ENCODE assay signal across 23 cellular contexts in the genomic region with DNA sequence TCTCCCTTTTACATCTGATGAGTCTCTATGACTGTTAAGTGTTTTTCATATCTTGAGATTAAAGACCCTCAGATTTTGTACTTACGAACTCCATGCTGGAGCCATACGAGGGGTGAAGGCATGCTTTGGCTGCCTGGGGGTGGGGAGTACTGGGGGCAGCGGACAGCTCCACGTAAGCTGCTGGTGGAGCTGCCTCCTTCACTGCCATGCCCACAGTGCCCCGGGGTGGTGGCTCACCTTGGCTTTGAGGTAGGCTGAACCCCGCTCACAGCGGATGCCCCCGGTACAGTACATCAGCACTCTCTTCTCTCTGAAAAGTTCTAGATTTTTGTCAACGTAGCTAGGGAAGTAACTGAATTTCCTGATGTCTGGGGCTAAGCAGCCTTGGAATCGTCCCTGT. TPM values are rescaled to one million over a fixed set of nuclear protein-coding genes. Genes with fewer than 3 reads are reported as not detected.
DNase-seq lines count a peak whose midpoint lies in the region; ATAC-seq, FAIRE-seq and TF ChIP-seq lines count a peak whose summit lies in the region.
"Had no signal": no experiment of that assay in that cellular context is flagged by ENCODE, and none has a peak within 500 bp of the region (broad histone marks: within the 10 kb centered on the region; RNA-seq: fewer than 3 reads in every experiment).

No MANE protein-coding gene starts in this region.

- no peak overlapping the region for H2AFZ ChIP-seq in K562 (ENCODE audit: low read depth, low read length)
- no peak overlapping the region for H2AFZ ChIP-seq in trophoblast cell (ENCODE audit: insufficient read depth, low read length, poor library complexity)
- H2AFZ ChIP-seq: GM23248 had no signal

- H3K27ac Mint-ChIP-seq in activated naive CD4-positive, alpha-beta T cell treated with anti-CD3 and anti-CD28 coated beads for 36 hours: no peak overlapping the region
- H3K27ac Mint-ChIP-seq: B cell; CD8-positive, alpha-beta T cell; H9 had no signal

- H3K27me3 ChIP-seq in cardiac muscle cell (no peaks in the 10 kb centered on the region), K562 (ENCODE audit: control insufficient read depth in 2 of 2, insufficient read depth in 2 of 2, low read length in 2 of 2) (no peaks in the 10 kb centered on the region), trophoblast cell (ENCODE audit: insufficient read depth, low read length) (no peaks in the 10 kb centered on the region), skeletal muscle tissue (ENCODE audit: control insufficient read depth in 3 of 3, insufficient read depth in 3 of 3, low read length in 3 of 3) (no peaks in the 10 kb centered on the region)
- H3K27me3 ChIP-seq: BLaER1 had no signal

- no peak overlapping the region for H3K14ac ChIP-seq in trophoblast cell (ENCODE audit: low read length)

- 88% methylated on average over 9 of the region's 10 CpGs for WGBS in K562 (ENCODE audit: insufficient coverage, low coverage, missing lambda C conversion rate)
- no CpG with 5 or more reads among the region's 10 CpGs for WGBS in trophoblast cell (ENCODE audit: extremely low coverage, insufficient coverage, insufficient read length)

- POLR2A ChIA-PET in K562 (lab: Yijun Ruan, JAX): no interaction called here

- peaks cover 4% of the 10 kb centered on the region for H3K36me3 Mint-ChIP-seq in activated naive CD4-positive, alpha-beta T cell treated with anti-CD3 and anti-CD28 coated beads for 36 hours (ENCODE audit: low read depth)

- H3K9ac ChIP-seq in K562 (ENCODE audit: insufficient read depth in 1 of 2, low read depth in 2 of 2, low read length in 2 of 2) (no peak overlapping the region), trophoblast cell (ENCODE audit: low read length) (no peak overlapping the region), skeletal muscle tissue (ENCODE audit: low read depth in 1 of 3, low read length in 3 of 3) (peak overlapping the region in 1 of 3 donors; percentile 8)
- H3K9ac ChIP-seq: BLaER1, GM23248 had no signal

- intact Hi-C loops in left ventricle myocardium superior (cut with micrococcal nuclease): no loop called here
- intact Hi-C loops in K562 (cut with micrococcal nuclease): no loop called here
- intact Hi-C loops in activated naive CD4-positive, alpha-beta T cell treated with anti-CD3 and anti-CD28 coated beads for 36 hours (cut with micrococcal nuclease): no loop called here

- no peaks in the 10 kb centered on the region for H3K4me1 Mint-ChIP-seq in activated naive CD4-positive, alpha-beta T cell treated with anti-CD3 and anti-CD28 coated beads for 36 hours (ENCODE audit: low read depth)
- H3K4me1 Mint-ChIP-seq: B cell; CD4-positive, CD25-positive, alpha-beta regulatory T cell had no signal

- H3K4me3 Mint-ChIP-seq in activated naive CD4-positive, alpha-beta T cell treated with anti-CD3 and anti-CD28 coated beads for 36 hours: no peak overlapping the region
- H3K4me3 Mint-ChIP-seq: B cell; CD4-positive, CD25-positive, alpha-beta regulatory T cell; CD8-positive, alpha-beta T cell; H9 had no signal

- H2AK5ac ChIP-seq in trophoblast cell (ENCODE audit: low read length): no peak overlapping the region

- H3K4ac ChIP-seq in trophoblast cell (ENCODE audit: low read depth, low read length): no peak overlapping the region

- peaks cover 38% of the 10 kb centered on the region for H3K36me3 ChIP-seq in cardiac muscle cell
- peaks cover 70% of the 10 kb centered on the region for H3K36me3 ChIP-seq in K562 (ENCODE audit: control insufficient read depth, insufficient read depth, low read length)
- H3K36me3 ChIP-seq in trophoblast cell (ENCODE audit: control insufficient read depth in 1 of 2, insufficient read depth in 2 of 2, low read length in 2 of 2): peaks cover 28 to 47% of the 10 kb centered on the region in 2 experiments
- H3K36me3 ChIP-seq in skeletal muscle tissue (ENCODE audit: control insufficient read depth in 3 of 3, insufficient read depth in 3 of 3, low read length in 3 of 3): peaks cover 29 to 47% (median 44%) of the 10 kb centered on the region in 3 donors

- TF ChIP-seq CTCF in cardiac muscle cell (IDR thresholded peaks at IDR 0.05; ENCODE audit: low read depth, low read length) (no peak), K562 (IDR thresholded peaks at IDR 0.05 in 2 of 3, conservative IDR thresholded peaks at IDR 0.05 in 1 of 3; ENCODE audit: insufficient read depth in 2 of 3, low read depth in 1 of 3, low read length in 3 of 3) (no peak)

- FAIRE-seq in K562 (lab: Jason Lieb, UNC): no peak
- FAIRE-seq: A204.1, G401.6, GM12892, GM19239 had no signal

- CTCF ChIA-PET in K562 (lab: Yijun Ruan, JAX; ENCODE audit: low intra/inter-chr PET ratio): no interaction called here
- CTCF ChIA-PET in activated naive CD4-positive, alpha-beta T cell treated with anti-CD3 and anti-CD28 coated beads for 36 hours (lab: Charles Lee): interaction anchor here (0.9 to 4.6 kb wide), 2 partner anchors 10 to 199 kb away, joined by 3 to 20 read pairs; no protein-coding TSS in a partner anchor

- H3K27me3 Mint-ChIP-seq in activated naive CD4-positive, alpha-beta T cell treated with anti-CD3 and anti-CD28 coated beads for 36 hours (ENCODE audit: low read depth): no peaks in the 10 kb centered on the region
- H3K27me3 Mint-ChIP-seq: B cell; CD4-positive, CD25-positive, alpha-beta regulatory T cell had no signal

- H3K23ac ChIP-seq in trophoblast cell (ENCODE audit: low read length): no peak overlapping the region

- ATAC-seq in left ventricle myocardium superior (no peak), K562 (no peak), HG03139 (IDR thresholded peaks at IDR 0.05; ENCODE audit: unreplicated experiment) (no peak)
- ATAC-seq: CD8-positive, alpha-beta T cell; HCT116 had no signal

- H3K9me3 ChIP-seq in cardiac muscle cell (ENCODE audit: low read depth) (no peaks in the 10 kb centered on the region), K562 (replicated peaks; ENCODE audit: control insufficient read depth, insufficient read depth, low read depth, low read length) (no peaks in the 10 kb centered on the region), trophoblast cell (ENCODE audit: insufficient read depth, low read depth, low read length) (no peaks in the 10 kb centered on the region), skeletal muscle tissue (ENCODE audit: control insufficient read depth in 3 of 3, low read length in 3 of 3) (no peaks in the 10 kb centered on the region)
- H3K9me3 ChIP-seq: BLaER1, Caco-2 had no signal

- no peak for DNase-seq in cardiac muscle cell (ENCODE audit: low read depth in 1 of 2, low spot score in 1 of 2)
- no peak for DNase-seq in left ventricle myocardium superior
- DNase-seq in K562 (ENCODE audit: extremely low read depth in 1 of 4, low spot score in 3 of 4): no peak
- DNase-seq in trophoblast cell: no peak
- no peak for DNase-seq in activated naive CD4-positive, alpha-beta T cell treated with anti-CD3 and anti-CD28 coated beads for 36 hours
- DNase-seq: Caco-2; CD4-positive, CD25-positive, alpha-beta regulatory T cell; CD8-positive, alpha-beta T cell; DMS153; DND-41; GM23248; H9 had no signal

- H3K79me1 ChIP-seq in trophoblast cell (ENCODE audit: low read length): peaks cover 2% of the 10 kb centered on the region

- no peak for TF ChIP-seq POLR2A in K562 (conservative IDR thresholded peaks at IDR 0.05)

- no peaks in the 10 kb centered on the region for H3K79me2 ChIP-seq in K562 (ENCODE audit: control insufficient read depth, insufficient read depth, low read length)
- H3K79me2 ChIP-seq in trophoblast cell (ENCODE audit: control insufficient read depth, insufficient read depth, low read length, poor library complexity): no peaks in the 10 kb centered on the region

- peaks cover 3% of the 10 kb centered on the region for H3K9me1 ChIP-seq in K562 (ENCODE audit: control insufficient read depth, insufficient read depth, low read length)

- H4K20me1 ChIP-seq in K562 (replicated peaks; ENCODE audit: control insufficient read depth, insufficient read depth, low read length): no peaks in the 10 kb centered on the region
- H4K20me1 ChIP-seq: BLaER1 had no signal

- no peak overlapping the region for H2BK12ac ChIP-seq in trophoblast cell (ENCODE audit: low read length)

- H3K27ac ChIP-seq in cardiac muscle cell (peak overlapping the region; percentile 74), K562 (ENCODE audit: extremely low read depth, low read depth, low read length) (no peak overlapping the region), trophoblast cell (ENCODE audit: low read depth, low read length) (no peak overlapping the region), skeletal muscle tissue (ENCODE audit: low read depth, low read length) (peak overlapping the region; percentile 64)
- H3K27ac ChIP-seq: 22Rv1, BLaER1, C4-2B, GM23248 had no signal

- H3K4me3 ChIP-seq in cardiac muscle cell: no peak overlapping the region
- H3K4me3 ChIP-seq in K562: no peak overlapping the region
- no peak overlapping the region for H3K4me3 ChIP-seq in trophoblast cell (ENCODE audit: low read depth, low read length)
- H3K4me3 ChIP-seq in skeletal muscle tissue (ENCODE audit: low read length in 3 of 3): no peak overlapping the region
- H3K4me3 ChIP-seq: BLaER1, GM23248 had no signal

- H3K9me3 Mint-ChIP-seq in activated naive CD4-positive, alpha-beta T cell treated with anti-CD3 and anti-CD28 coated beads for 36 hours: no peaks in the 10 kb centered on the region
- H3K9me3 Mint-ChIP-seq: CD4-positive, CD25-positive, alpha-beta regulatory T cell; CD8-positive, alpha-beta T cell; H9 had no signal

- no peak for TF ChIP-seq RAD21 in K562 (CRISPR knock-in tag; conservative IDR thresholded peaks at IDR 0.05 in 1 of 2, IDR thresholded peaks at IDR 0.05 in 1 of 2)

- in situ Hi-C loops in K562 (cut with MboI): loop anchor here (10.0 kb wide), 1 partner anchor 750 kb away; a partner anchor contains a TSS

- H3K4me2 ChIP-seq in K562 (ENCODE audit: insufficient read depth, low read length) (no peak overlapping the region), trophoblast cell (ENCODE audit: low read length) (no peak overlapping the region)
- H3K4me2 ChIP-seq: BLaER1 had no signal

- peak overlapping the region; percentile 59 for H4K91ac ChIP-seq in trophoblast cell (ENCODE audit: low read depth, low read length)

- H2BK120ac ChIP-seq in trophoblast cell (ENCODE audit: insufficient read depth, low read length, poor library complexity): no peak overlapping the region

- no TSS peak for BruUV-seq in K562 (replicated peaks; lab: Mats Ljungman, UMichigan)

- H3K4me1 ChIP-seq in cardiac muscle cell (ENCODE audit: low read depth) (peaks cover 21% of the 10 kb centered on the region), K562 (replicated peaks in 1 of 2; ENCODE audit: control insufficient read depth in 2 of 2, insufficient read depth in 2 of 2, low read length in 2 of 2) (no peaks in the 10 kb centered on the region), trophoblast cell (ENCODE audit: control insufficient read depth in 1 of 2, insufficient read depth in 2 of 2, low read length in 2 of 2) (peaks cover 0 to 2% of the 10 kb centered on the region in 2 experiments), skeletal muscle tissue (ENCODE audit: control insufficient read depth in 3 of 3, insufficient read depth in 3 of 3, low read length in 3 of 3) (peaks cover 42 to 51% (median 47%) of the 10 kb centered on the region in 3 donors)
- H3K4me1 ChIP-seq: BLaER1, Caco-2 had no signal

- no peak overlapping the region for H4K12ac ChIP-seq in trophoblast cell (ENCODE audit: low read depth, low read length)

- H2BK5ac ChIP-seq in trophoblast cell (ENCODE audit: low read depth, low read length, poor library complexity): no peak overlapping the region

- TF ChIP-seq EP300 in K562 (IDR thresholded peaks at IDR 0.05; ENCODE audit: low read length): no peak

- no peak overlapping the region for H3K18ac ChIP-seq in trophoblast cell (ENCODE audit: low read length)

- H4K8ac ChIP-seq in trophoblast cell (ENCODE audit: low read depth, low read length): no peak overlapping the region

RNA-seq across cellular contexts. Expression of a gene that starts 27.9 kb away (rescaled TPM):
- total RNA-seq in cardiac muscle cell (22.6 and 25.9 TPM in 2 replicates), left ventricle myocardium superior (25.9 TPM), K562 (2014; rRNA removed) (16.8 and 16.9 TPM in 2 replicates), K562 (2014; rRNA removed; fragmentation: Illumina TruSeq; extraction: Trizol) (14.8 and 15.8 TPM in 2 replicates), K562 (2015; rRNA removed; fragmentation: Illumina TruSeq; extraction: Trizol) (13.9 and 14.2 TPM in 2 replicates), K562 (2021) (20.0 and 20.4 TPM in 2 replicates), skeletal muscle tissue (21.4 TPM)
- polyA plus RNA-seq in cardiac muscle cell (14.6 and 17.2 TPM in 2 replicates), K562 (2011; rRNA removed) (36.7 and 37.0 TPM in 2 replicates), K562 (2014; fragmentation: Illumina TruSeq; extraction: Trizol) (18.6 and 22.2 TPM in 2 replicates), K562 (2014; fragmentation: Nextera tagmentation; extraction: Ambion mirVana) (10 to 100 TPM; 10.1 to 19.0 TPM), K562 (2014; rRNA removed) (20.6 and 20.9 TPM in 2 replicates)
- 45.9 and 90.8 TPM in 2 replicates for total RNA-seq in K562 (2011; cell fraction: chromatin; rRNA removed; ENCODE audit: low replicate concordance)
- total RNA-seq in K562 (2011; cell fraction: nucleolus; rRNA removed): 25.0 and 29.2 TPM in 2 replicates
- total RNA-seq in K562 (2011; cell fraction: nucleoplasm; rRNA removed): 43.0 and 55.8 TPM in 2 replicates
- polyA plus RNA-seq in K562 (2011; cell fraction: cytosol; rRNA removed): 17.5 and 22.9 TPM in 2 replicates
- polyA plus RNA-seq in K562 (2011; cell fraction: nucleus; rRNA removed): 47.0 and 54.9 TPM in 2 replicates
- polyA plus RNA-seq in K562 (2012): 11.8 and 18.5 TPM in 2 replicates
- polyA minus RNA-seq in K562 (2011; rRNA and poly(A)+ RNA removed): 32.6 and 36.5 TPM in 2 replicates
- polyA minus RNA-seq in K562 (2011; cell fraction: cytosol; rRNA and poly(A)+ RNA removed): 15.0 and 17.8 TPM in 2 replicates
- polyA minus RNA-seq in K562 (2011; cell fraction: nucleus; rRNA and poly(A)+ RNA removed): 19.5 and 34.8 TPM in 2 replicates
- 12.4 TPM in 2 replicates for polyA plus RNA-seq in trophoblast cell (2013)
- total RNA-seq in activated naive CD4-positive, alpha-beta T cell treated with anti-CD3 and anti-CD28 coated beads for 36 hours: 10 to 100 TPM; 11.1 to 12.4 TPM

RNA-seq across cellular contexts. Expression of a gene that starts 28.4 kb away (rescaled TPM):
- total RNA-seq in cardiac muscle cell (22.1 and 26.6 TPM in 2 replicates), left ventricle myocardium superior (21.4 TPM), K562 (2014; rRNA removed) (47.5 and 56.2 TPM in 2 replicates), K562 (2014; rRNA removed; fragmentation: Illumina TruSeq; extraction: Trizol) (62.3 and 67.2 TPM in 2 replicates), K562 (2015; rRNA removed; fragmentation: Illumina TruSeq; extraction: Trizol) (52.8 and 57.5 TPM in 2 replicates), K562 (2021) (59.6 and 60.2 TPM in 2 replicates), skeletal muscle tissue (50.1 TPM)
- polyA plus RNA-seq in cardiac muscle cell (34.4 and 39.2 TPM in 2 replicates), K562 (2011; rRNA removed) (51.4 and 69.7 TPM in 2 replicates), K562 (2014; fragmentation: Illumina TruSeq; extraction: Trizol) (55.7 and 64.6 TPM in 2 replicates), K562 (2014; fragmentation: Nextera tagmentation; extraction: Ambion mirVana) (10 to 100 TPM; 29.4 to 37.1 TPM), K562 (2014; rRNA removed) (41.7 and 55.5 TPM in 2 replicates)
- 50.3 and 119 TPM in 2 replicates for total RNA-seq in K562 (2011; cell fraction: chromatin; rRNA removed; ENCODE audit: low replicate concordance)
- 30.9 and 32.9 TPM in 2 replicates for total RNA-seq in K562 (2011; cell fraction: nucleolus; rRNA removed)
- total RNA-seq in K562 (2011; cell fraction: nucleoplasm; rRNA removed): 50.1 and 77.7 TPM in 2 replicates
- 15.0 and 20.9 TPM in 2 replicates for polyA plus RNA-seq in K562 (2011; cell fraction: cytosol; rRNA removed)
- 45.1 and 51.8 TPM in 2 replicates for polyA plus RNA-seq in K562 (2011; cell fraction: nucleus; rRNA removed)
- polyA plus RNA-seq in K562 (2012): 36.5 and 42.5 TPM in 2 replicates
- polyA minus RNA-seq in K562 (2011; rRNA and poly(A)+ RNA removed): 76.3 and 88.4 TPM in 2 replicates
- 23.4 and 31.7 TPM in 2 replicates for polyA minus RNA-seq in K562 (2011; cell fraction: cytosol; rRNA and poly(A)+ RNA removed)
- polyA minus RNA-seq in K562 (2011; cell fraction: nucleus; rRNA and poly(A)+ RNA removed): 36.9 and 68.3 TPM in 2 replicates
- polyA plus RNA-seq in trophoblast cell (2013): 25.6 and 27.9 TPM in 2 replicates
- 10 to 100 TPM; 32.4 to 33.9 TPM for total RNA-seq in activated naive CD4-positive, alpha-beta T cell treated with anti-CD3 and anti-CD28 coated beads for 36 hours

Comparison
In these comparisons a context has a peak if more than half of its experiments do, and no peak if none do; other contexts are left out.
1. H3K27ac ChIP-seq: peak in cardiac muscle cell (single experiment) and skeletal muscle tissue (single experiment); none in K562 (single experiment) and trophoblast cell (single experiment).